15 cellular contexts compared by ENCODE assay signal in genomic region chr15:31733424-31733823, GRCh38.
"Had no signal": no experiment of that assay in that cellular context is flagged by ENCODE, and none has a peak within 500 bp of the region (broad histone marks: within the 10 kb centered on the region; RNA-seq: fewer than 3 reads in every experiment).

No MANE protein-coding gene starts in this region.

- DNase-seq: effector memory CD8-positive, alpha-beta T cell; gastrocnemius medialis; mesendoderm; naive thymus-derived CD4-positive, alpha-beta T cell; nephron progenitor cell; stimulated activated CD4-positive, alpha-beta T cell treated with anti-CD3 and anti-CD28 coated beads, Interleukin-2, amount 100 ng/mL, for 48 hours; stimulated activated naive CD4-positive, alpha-beta T cell treated with Interleukin-2 at 50 U/mL for 16 hours; transverse colon had no signal

- H3K27ac ChIP-seq: epithelial cell of prostate, esophagus muscularis mucosa, gastrocnemius medialis, hepatocyte, right atrium auricular region, thoracic aorta, transverse colon had no signal

- H3K27ac Mint-ChIP-seq: effector memory CD8-positive, alpha-beta T cell; naive thymus-derived CD4-positive, alpha-beta T cell; nephron progenitor cell had no signal

- H3K4me1 Mint-ChIP-seq: central memory CD8-positive, alpha-beta T cell; naive thymus-derived CD4-positive, alpha-beta T cell had no signal

- H3K9me3 ChIP-seq: esophagus muscularis mucosa, gastrocnemius medialis, right atrium auricular region, thoracic aorta had no signal

- H3K36me3 ChIP-seq: esophagus muscularis mucosa, gastrocnemius medialis, right atrium auricular region, thoracic aorta, transverse colon had no signal

- H3K27me3 ChIP-seq: esophagus muscularis mucosa, gastrocnemius medialis, hepatocyte, right atrium auricular region, transverse colon had no signal

- H3K4me3 Mint-ChIP-seq: central memory CD8-positive, alpha-beta T cell; effector memory CD8-positive, alpha-beta T cell; naive thymus-derived CD4-positive, alpha-beta T cell; nephron progenitor cell had no signal

- H3K4me3 ChIP-seq: esophagus muscularis mucosa, gastrocnemius medialis, hepatocyte, right atrium auricular region, smooth muscle cell, thoracic aorta, transverse colon had no signal

- H3K4me1 ChIP-seq: esophagus muscularis mucosa, gastrocnemius medialis, right atrium auricular region, transverse colon had no signal
